8 cellular contexts compared by ENCODE assay signal in the genomic region with DNA sequence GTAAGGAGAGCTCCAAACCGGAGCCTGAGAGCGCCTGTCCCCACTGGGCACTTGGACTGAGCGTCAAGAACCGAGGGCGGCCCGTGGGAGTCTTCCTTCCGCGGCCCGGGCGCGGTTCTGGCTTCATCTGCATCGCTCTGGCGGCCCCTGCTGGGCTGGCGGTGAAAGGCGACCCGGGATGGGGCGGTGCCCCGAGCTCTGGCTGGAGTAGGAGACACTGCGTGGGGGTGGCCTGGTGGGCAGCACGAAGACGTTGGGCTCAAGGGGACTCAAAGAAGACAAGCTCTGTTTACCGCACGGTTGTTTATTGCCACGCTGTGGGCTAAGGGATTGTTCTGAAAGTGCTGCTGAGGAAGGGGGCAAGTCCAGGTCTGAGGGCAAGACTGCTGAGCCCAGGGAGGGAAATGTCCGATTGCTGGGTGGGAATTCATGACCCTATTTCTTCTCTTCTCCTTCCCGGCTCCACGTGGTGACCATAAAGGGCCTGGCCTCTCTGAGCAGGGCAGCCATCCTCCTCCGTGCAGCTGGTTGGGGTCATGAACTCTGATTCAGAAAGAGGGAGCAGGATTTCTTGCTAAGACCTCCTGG. TPM values are rescaled to one million over a fixed set of nuclear protein-coding genes. Genes with fewer than 3 reads are reported as not detected.
DNase-seq lines count a peak whose midpoint lies in the region; ATAC-seq and TF ChIP-seq lines count a peak whose summit lies in the region.

No MANE protein-coding gene starts in this region.

- peak; percentile 71 for ATAC-seq in GM18909 (IDR thresholded peaks at IDR 0.05; ENCODE audit: poor library complexity, unreplicated experiment)
- ATAC-seq in T-helper 17 cell = peak; percentile 100
- ATAC-seq in left cardiac atrium = peak; percentile 96 to 98

- 9% methylated on average over 28 of the region's 28 CpGs for WGBS in HUES64
- WGBS in adrenal gland, 4 donors = 4 to 10% (median 5%) methylated on average over 17 to 28 of the region's 28 CpGs

- peak overlapping the region; percentile 65 for H3K27ac Mint-ChIP-seq in T-helper 17 cell

- H3K27ac ChIP-seq in HUES64 (ENCODE audit: low read depth, low read length) (no peak overlapping the region), adrenal gland (peak overlapping the region in 1 of 5 donors; percentile 57), rectal smooth muscle tissue (ENCODE audit: low read depth, low read length) (peak overlapping the region; percentile 5), vagina (peak overlapping the region; percentile 71)

- H3K36me3 ChIP-seq in HUES64 (ENCODE audit: insufficient read depth, low read length) = no peaks in the 10 kb centered on the region
- no peaks in the 10 kb centered on the region for H3K36me3 ChIP-seq in adrenal gland (replicated peaks in 1 of 2)
- no peaks in the 10 kb centered on the region for H3K36me3 ChIP-seq in rectal smooth muscle tissue (ENCODE audit: control insufficient read depth, insufficient read depth, low read length)
- no peaks in the 10 kb centered on the region for H3K36me3 ChIP-seq in vagina

- DNase-seq in AG08396 (ENCODE audit: low spot score) (peak; percentile 90), T-helper 17 cell (peak; percentile 73 to 85 (median 79)), adrenal gland (peak; percentile 69 to 90 (median 82)), left cardiac atrium (peak; percentile 92), vagina (ENCODE audit: extremely low spot score in 2 of 2) (no peak)

- H3K27me3 Mint-ChIP-seq in T-helper 17 cell = no peaks in the 10 kb centered on the region

- peaks cover 11% of the 10 kb centered on the region for H3K4me1 Mint-ChIP-seq in T-helper 17 cell

- intact Hi-C loops in adrenal gland (cut with DNase I) (loop anchor here (2.0 kb wide), 1 partner anchor 54 kb away; no protein-coding TSS in a partner anchor), left cardiac atrium (cut with DNase I) (loop anchor here in 1 of 2 donors (1.0 to 5.0 kb wide), 2 partner anchors 52 to 142 kb away; no protein-coding TSS in a partner anchor), vagina (cut with DNase I) (no loop called here)

- no peak overlapping the region; the same call in 1 of the 2 replicates for H3K4me3 ChIP-seq in HUES64 (ENCODE audit: low read length)
- H3K4me3 ChIP-seq in adrenal gland = no peak overlapping the region
- peak overlapping the region; percentile 43 for H3K4me3 ChIP-seq in rectal smooth muscle tissue (ENCODE audit: low read length)
- peak overlapping the region in 1 of 2 donors; percentile 27 for H3K4me3 ChIP-seq in vagina

- peak overlapping the region; percentile 75 for H3K4me3 Mint-ChIP-seq in T-helper 17 cell

- H3K4me1 ChIP-seq in HUES64 (ENCODE audit: insufficient read depth, low read length) (peaks cover 6% of the 10 kb centered on the region), adrenal gland (replicated peaks in 1 of 2) (peaks cover 6 to 9% of the 10 kb centered on the region in 2 donors), rectal smooth muscle tissue (ENCODE audit: control insufficient read depth, insufficient read depth, low read length) (peaks cover 6% of the 10 kb centered on the region), vagina (peaks cover 27% of the 10 kb centered on the region)

- H3K36me3 Mint-ChIP-seq in T-helper 17 cell (ENCODE audit: low read depth) = no peaks in the 10 kb centered on the region

- peak overlapping the region; percentile 4; the same call in 1 of the 2 replicates for H3K9ac ChIP-seq in HUES64 (ENCODE audit: low read depth, low read length)
- H3K9ac ChIP-seq in rectal smooth muscle tissue (ENCODE audit: low read length) = no peak overlapping the region

- TF ChIP-seq POLR2A in adrenal gland (IDR thresholded peaks at IDR 0.05) (no peak), vagina (IDR thresholded peaks at IDR 0.05) (no peak)

- TF ChIP-seq CTCF in adrenal gland (IDR thresholded peaks at IDR 0.05) (peak; percentile 83 to 97 (median 90)), vagina (IDR thresholded peaks at IDR 0.05) (peak; percentile 57 to 95 (median 93))

- H3K9me3 ChIP-seq in HUES64 (ENCODE audit: insufficient read depth, low read depth, low read length) = 0 out of 2 replicates have a peak, but pooled peaks cover 8% of the 10 kb centered on the region
- H3K9me3 ChIP-seq in T-helper 17 cell (ENCODE audit: control insufficient read depth, low read length, poor library complexity, severe bottlenecking) = no peaks in the 10 kb centered on the region
- H3K9me3 ChIP-seq in adrenal gland (replicated peaks in 1 of 3) = no peaks in the 10 kb centered on the region
- H3K9me3 ChIP-seq in vagina = no peaks in the 10 kb centered on the region

- H3K27me3 ChIP-seq in HUES64 (ENCODE audit: insufficient read depth, low read length) = no peaks in the 10 kb centered on the region
- H3K27me3 ChIP-seq in adrenal gland = no peaks in the 10 kb centered on the region
- no peaks in the 10 kb centered on the region for H3K27me3 ChIP-seq in rectal smooth muscle tissue (ENCODE audit: control insufficient read depth, insufficient read depth, low read length)
- H3K27me3 ChIP-seq in vagina = no peaks in the 10 kb centered on the region

RNA-seq across cellular contexts. Expression of gene PLAU, which starts 29.8 kb away (rescaled TPM):
- polyA plus RNA-seq in HUES64 (2013, experiment 1 of 2) = 12.1 TPM
- 16.0 TPM for polyA plus RNA-seq in HUES64 (2013, experiment 2 of 2)
- under 1 TPM in 1 of 2 donors, not detected in 1; 0.42 TPM for total RNA-seq in T-helper 17 cell
- 10 to 100 TPM in 2 of 8 donors, 1 to 10 TPM in 6; 2.2 to 10.6 (median 7.5) TPM for total RNA-seq in adrenal gland
- 10 to 100 TPM in 1 of 3 donors, 1 to 10 TPM in 2; 2.6 to 19.4 (median 3.7) TPM for polyA plus RNA-seq in adrenal gland
- 10 to 100 TPM in 1 of 2 donors, 1 to 10 TPM in 1; 9.2 to 20.1 TPM for total RNA-seq in left cardiac atrium
- total RNA-seq in vagina = 18.2 TPM

RNA-seq across cellular contexts. Expression of gene VCL, which starts 57.2 kb away (rescaled TPM):
- 144 TPM for polyA plus RNA-seq in HUES64 (2013, experiment 1 of 2)
- 145 TPM for polyA plus RNA-seq in HUES64 (2013, experiment 2 of 2)
- total RNA-seq in T-helper 17 cell (100 to 1,000 TPM in 1 of 2 donors, 10 to 100 TPM in 1; 79.1 to 245 TPM), adrenal gland (10 to 100 TPM; 30.6 to 90.7 (median 46.5) TPM), left cardiac atrium (100 to 1,000 TPM; 170 to 239 TPM), vagina (74.6 TPM)
- 10 to 100 TPM; 14.3 to 36.4 (median 16.7) TPM for polyA plus RNA-seq in adrenal gland

Comparison
In these comparisons a context has a peak if more than half of its experiments do, and no peak if none do; other contexts are left out.
1. DNase-seq: peak in AG08396 (single experiment), T-helper 17 cell (3 of 3), adrenal gland (7 of 7) and left cardiac atrium (single experiment); none in vagina (0 of 2).
2. Peak in every context shown above with its lines, with median percentiles within 50 percentile points of each other: ATAC-seq.